In genomic region chr6:3421763-3422456, GRCh38 we compare ENCODE assay signal across 13 cellular contexts. TPM values are rescaled to one million over a fixed set of nuclear protein-coding genes. Genes with fewer than 3 reads are reported as not detected.
DNase-seq lines count a peak whose midpoint lies in the region; ATAC-seq and TF ChIP-seq lines count a peak whose summit lies in the region.
"Had no signal": no experiment of that assay in that cellular context is flagged by ENCODE, and none has a peak within 500 bp of the region (broad histone marks: within the 10 kb centered on the region; RNA-seq: fewer than 3 reads in every experiment).

No MANE protein-coding gene starts in this region.

- no peak overlapping the region for H2BK120ac ChIP-seq in mesendoderm (ENCODE audit: low read depth, low read length)

- ATAC-seq in HG03571 (IDR thresholded peaks at IDR 0.05; ENCODE audit: unreplicated experiment) (no peak), GM21717 (IDR thresholded peaks at IDR 0.05; ENCODE audit: unreplicated experiment) (no peak)
- ATAC-seq: activated CD4-positive, CD25-positive, alpha-beta regulatory T cell treated with anti-CD3 and anti-CD28 coated beads, Interleukin-2, amount 50 U/mL, for 24 hours; left colon had no signal

- H3K27me3 ChIP-seq in A673 (replicated peaks; ENCODE audit: insufficient read depth, low read depth, low read length, poor library complexity) = no peaks in the 10 kb centered on the region
- H3K27me3 ChIP-seq in mesendoderm (ENCODE audit: insufficient read depth, low read length, poor library complexity) = no peaks in the 10 kb centered on the region

- H3K56ac ChIP-seq in mesendoderm (ENCODE audit: low read length) = peak overlapping the region; percentile 30

- no peak for TF ChIP-seq CTCF in A673 (conservative IDR thresholded peaks at IDR 0.05; ENCODE audit: low read depth, low read length)

- H4K5ac ChIP-seq in mesendoderm (ENCODE audit: low read length) = no peak overlapping the region

- H2AK5ac ChIP-seq in mesendoderm (ENCODE audit: low read length) = no peak overlapping the region

- no peak overlapping the region for H3K4ac ChIP-seq in mesendoderm (ENCODE audit: low read depth, low read length)

- H3K9ac ChIP-seq in mesendoderm (ENCODE audit: low read length) = no peak overlapping the region

- H3K4me3 ChIP-seq in A673 (ENCODE audit: low read depth, low read length, poor library complexity, severe bottlenecking) (no peak overlapping the region), mesendoderm (ENCODE audit: low read length) (no peak overlapping the region)

- no peaks in the 10 kb centered on the region for H3K9me3 ChIP-seq in A673 (ENCODE audit: low read depth, low read length, poor library complexity, severe bottlenecking)

- BruUV-seq in A673 (replicated peaks; lab: Mats Ljungman, UMichigan) = no TSS peak

- H3K4me1 ChIP-seq in A673 (ENCODE audit: insufficient read depth, low read length, poor library complexity, severe bottlenecking) (peaks cover 54% of the 10 kb centered on the region), mesendoderm (ENCODE audit: control insufficient read depth, low read depth, low read length) (peaks cover 6% of the 10 kb centered on the region)

- intact Hi-C loops in A673 (cut with micrococcal nuclease; ENCODE audit: unreplicated experiment) = no loop called here

- no peak overlapping the region for H3K18ac ChIP-seq in mesendoderm (ENCODE audit: low read length)

- H3K36me3 ChIP-seq in A673 (ENCODE audit: insufficient read depth, low read length, poor library complexity, severe bottlenecking) (no peaks in the 10 kb centered on the region), mesendoderm (ENCODE audit: control insufficient read depth, insufficient read depth, low read length) (no peaks in the 10 kb centered on the region)

- H2BK15ac ChIP-seq in mesendoderm (replicated peaks; ENCODE audit: low read depth) = peak overlapping the region; percentile 8

- H3K27ac ChIP-seq in A673 (ENCODE audit: low read depth, low read length, poor library complexity, severe bottlenecking) (peak overlapping the region; percentile 20), mesendoderm (ENCODE audit: low read depth, low read length) (no peak overlapping the region)

- H3K23ac ChIP-seq in mesendoderm (ENCODE audit: low read length) = no peak overlapping the region

- CTCF ChIA-PET in A673 (lab: Charles Lee) = interaction anchor here (0.9 kb wide), 1 partner anchor 11 kb away, joined by 4 read pairs; no protein-coding TSS in a partner anchor

- H4K8ac ChIP-seq in mesendoderm (ENCODE audit: low read depth, low read length) = no peak overlapping the region

- no peak overlapping the region for H2BK5ac ChIP-seq in mesendoderm (ENCODE audit: low read length)

- no peak overlapping the region for H3K4me2 ChIP-seq in mesendoderm (ENCODE audit: low read length)

- peak; percentile 48 for DNase-seq in A673 (ENCODE audit: low spot score)
- DNase-seq in NCI-H2227 (lab: John Stamatoyannopoulos, UW; ENCODE audit: unreplicated experiment) = peak; percentile 19
- DNase-seq in dermis blood vessel endothelial cell = peak; percentile 85
- no peak for DNase-seq in mesendoderm
- no peak for DNase-seq in glomerular visceral epithelial cell (ENCODE audit: extremely low spot score)
- no peak for DNase-seq in putamen (ENCODE audit: low spot score)
- DNase-seq: left colon; NCI-H187; stimulated activated CD8-positive, alpha-beta memory T cell treated with anti-CD3 and anti-CD28 coated beads, Interleukin-4, amount 100 ng/mL, for 48 hours had no signal

- H3K79me2 ChIP-seq in mesendoderm (ENCODE audit: control insufficient read depth, insufficient read depth, low read length) = no peaks in the 10 kb centered on the region

- WGBS in mesendoderm (ENCODE audit: extremely low coverage, insufficient coverage, low lambda C conversion rate) = no CpG with 5 or more reads among the region's 13 CpGs

- H3K79me1 ChIP-seq in mesendoderm (ENCODE audit: low read length) = no peaks in the 10 kb centered on the region

- POLR2A ChIA-PET in A673 (lab: Charles Lee; ENCODE audit: low non-redundant PET) = no interaction called here

RNA-seq across cellular contexts. Expression of gene SLC22A23, which starts 34.9 kb away (rescaled TPM):
- total RNA-seq in A673 (2021) (6.2 TPM in 2 replicates), dermis blood vessel endothelial cell (58.5 and 70.6 TPM in 2 replicates)
- polyA plus RNA-seq in mesendoderm (2013, experiment 1 of 2) = 7.9 TPM
- polyA plus RNA-seq in mesendoderm (2013, experiment 2 of 2) = 8.4 TPM
- polyA plus RNA-seq: AG04450 had no signal

Comparison
In these comparisons a context has a peak if more than half of its experiments do, and no peak if none do; other contexts are left out.
1. DNase-seq: peak in A673 (single experiment), NCI-H2227 (single experiment) and dermis blood vessel endothelial cell (single experiment); none in mesendoderm (single experiment), glomerular visceral epithelial cell (single experiment) and putamen (single experiment).